ENCODE assay signal across 8 cellular contexts in genomic region chr7:44998153-44998871, GRCh38. TPM values are rescaled to one million over a fixed set of nuclear protein-coding genes. Genes with fewer than 3 reads are reported as not detected.
DNase-seq lines count a peak whose midpoint lies in the region; ATAC-seq and TF ChIP-seq lines count a peak whose summit lies in the region.

No MANE protein-coding gene starts in this region.

- ATAC-seq in HG02970 (IDR thresholded peaks at IDR 0.05; ENCODE audit: low FRiP score, unreplicated experiment), result no peak

- TF ChIP-seq POLR2A in adrenal gland (IDR thresholded peaks at IDR 0.05), result no peak

- no peaks in the 10 kb centered on the region for H3K9me2 ChIP-seq in neural cell (ENCODE audit: insufficient read depth, low read length)

- peaks cover 25% of the 10 kb centered on the region for H3K79me2 ChIP-seq in neural cell (replicated peaks; ENCODE audit: insufficient read depth, low read length)

- TF ChIP-seq EP300 in neural cell (conservative IDR thresholded peaks at IDR 0.05; ENCODE audit: poor library complexity, severe bottlenecking), result no peak

- 87 to 93% (median 91%) methylated on average over 4 of the region's 4 CpGs for WGBS in adrenal gland, 4 donors

- peak overlapping the region; percentile 94 to 98 (median 96) for H3K27ac Mint-ChIP-seq in CD4-positive, alpha-beta memory T cell
- H3K27ac Mint-ChIP-seq in IgD-negative memory B cell, result peak overlapping the region; percentile 35 to 85 (median 72)

- H3K4me3 Mint-ChIP-seq in CD4-positive, alpha-beta memory T cell, result peak overlapping the region; percentile 1 to 99 (median 96)
- H3K4me3 Mint-ChIP-seq in IgD-negative memory B cell, result peak overlapping the region; percentile 38 to 99 (median 93)

- no peak overlapping the region for H3K4me3 ChIP-seq in CD4-positive, alpha-beta memory T cell (ENCODE audit: low read length in 2 of 2)
- H3K4me3 ChIP-seq in adrenal gland, result peak overlapping the region in 2 of 4 donors; percentile 39 to 82
- H3K4me3 ChIP-seq in neural cell (ENCODE audit: low read length), result peak overlapping the region; percentile 89
- H3K4me3 ChIP-seq in brain microvascular endothelial cell (ENCODE audit: low read depth, low read length), result no peak overlapping the region

- H3K36me3 Mint-ChIP-seq in CD4-positive, alpha-beta memory T cell, result peaks cover 0 to 17% of the 10 kb centered on the region in 2 donors
- peaks cover 4% of the 10 kb centered on the region for H3K36me3 Mint-ChIP-seq in IgD-negative memory B cell

- peaks cover 8% of the 10 kb centered on the region for H3F3A ChIP-seq in neural cell (ENCODE audit: insufficient read depth, low read length, poor library complexity, severe bottlenecking)

- in situ Hi-C loops in brain microvascular endothelial cell (cut with HindIII; ENCODE audit: low pct_ligation_motif_present, low sequenced_read_pairs), result no loop called here

- CTCF ChIA-PET in CD4-positive, alpha-beta memory T cell (lab: Charles Lee; ENCODE audit: partially characterized antibody), result interaction anchor here (0.7 to 9.9 kb wide), 7 partner anchors 9 to 137 kb away, joined by 3 to 150 read pairs (median 5); partner anchors contain the start of gene MYO1G

- peak overlapping the region; percentile 74 for H3K27ac ChIP-seq in CD4-positive, alpha-beta memory T cell (ENCODE audit: low read depth, low read length)
- peak overlapping the region in 4 of 5 donors; percentile 82 to 100 (median 90) for H3K27ac ChIP-seq in adrenal gland
- no peak overlapping the region for H3K27ac ChIP-seq in neural cell (ENCODE audit: low read length)
- no peak overlapping the region for H3K27ac ChIP-seq in brain microvascular endothelial cell

- peaks cover 66% of the 10 kb centered on the region for H3K4me1 ChIP-seq in CD4-positive, alpha-beta memory T cell (ENCODE audit: insufficient read depth, low read length)
- peaks cover 15 to 22% of the 10 kb centered on the region in 2 donors for H3K4me1 ChIP-seq in adrenal gland (replicated peaks in 1 of 2)

- TF ChIP-seq RAD21 in neural cell (conservative IDR thresholded peaks at IDR 0.05), result no peak

- DNase-seq in CD4-positive, alpha-beta memory T cell, result no peak
- DNase-seq in adrenal gland, result no peak
- no peak for DNase-seq in DMS153 (lab: John Stamatoyannopoulos, UW)
- no peak for DNase-seq in brain microvascular endothelial cell
- no peak for DNase-seq in NCI-H1105 treated with DMSO at 0.1 percent for 48 hours (lab: John Stamatoyannopoulos, UW)

- H3K27me3 ChIP-seq in CD4-positive, alpha-beta memory T cell (ENCODE audit: insufficient read depth, low read length), result no peaks in the 10 kb centered on the region
- no peaks in the 10 kb centered on the region for H3K27me3 ChIP-seq in adrenal gland
- no peaks in the 10 kb centered on the region for H3K27me3 ChIP-seq in neural cell (ENCODE audit: insufficient read depth, low read depth, low read length)
- H3K27me3 ChIP-seq in brain microvascular endothelial cell (replicated peaks), result no peaks in the 10 kb centered on the region

- no peak overlapping the region for H3K4me2 ChIP-seq in neural cell (ENCODE audit: low read length)

- POLR2A ChIA-PET in CD4-positive, alpha-beta memory T cell (lab: Charles Lee; ENCODE audit: partially characterized antibody), result interaction anchor here (1.1 to 20.2 kb wide), 7 partner anchors 12 to 114 kb away, joined by 3 to 479 read pairs (median 5); partner anchors contain the start of gene MYO1G

- intact Hi-C loops in CD4-positive, alpha-beta memory T cell (cut with micrococcal nuclease), result no loop called here
- intact Hi-C loops in adrenal gland (cut with DNase I), result no loop called here

- H3K9me3 ChIP-seq in CD4-positive, alpha-beta memory T cell (ENCODE audit: control insufficient read depth in 1 of 2, low read length in 2 of 2), result no peaks in the 10 kb centered on the region
- no peaks in the 10 kb centered on the region for H3K9me3 ChIP-seq in adrenal gland (replicated peaks in 1 of 3)
- H3K9me3 ChIP-seq in neural cell (ENCODE audit: low read length), result no peaks in the 10 kb centered on the region

- H3K27me3 Mint-ChIP-seq in CD4-positive, alpha-beta memory T cell, result no peaks in the 10 kb centered on the region
- no peaks in the 10 kb centered on the region for H3K27me3 Mint-ChIP-seq in IgD-negative memory B cell

- TF ChIP-seq CTCF in adrenal gland (IDR thresholded peaks at IDR 0.05) (no peak), neural cell (IDR thresholded peaks at IDR 0.05; ENCODE audit: poor library complexity, severe bottlenecking) (no peak), brain microvascular endothelial cell (IDR thresholded peaks at IDR 0.05; ENCODE audit: low read depth, low read length, missing control alignments) (no peak)

- H3K36me3 ChIP-seq in CD4-positive, alpha-beta memory T cell (ENCODE audit: insufficient read depth, low read length), result no peaks in the 10 kb centered on the region
- no peaks in the 10 kb centered on the region for H3K36me3 ChIP-seq in adrenal gland (replicated peaks in 1 of 2)
- H3K36me3 ChIP-seq in neural cell (ENCODE audit: insufficient read depth, low read length), result no peaks in the 10 kb centered on the region
- no peaks in the 10 kb centered on the region for H3K36me3 ChIP-seq in brain microvascular endothelial cell (replicated peaks)

- no peak overlapping the region for H2AFZ ChIP-seq in neural cell (ENCODE audit: low read depth, low read length)

- H3K9me3 Mint-ChIP-seq in CD4-positive, alpha-beta memory T cell, result peaks cover 0 to 5% (median 0%) of the 10 kb centered on the region in 8 donors
- no peaks in the 10 kb centered on the region for H3K9me3 Mint-ChIP-seq in IgD-negative memory B cell

- no peaks in the 10 kb centered on the region for H4K20me1 ChIP-seq in neural cell (ENCODE audit: insufficient read depth)

- H3K4me1 Mint-ChIP-seq in CD4-positive, alpha-beta memory T cell, result peaks cover 40 to 64% (median 50%) of the 10 kb centered on the region in 4 donors
- H3K4me1 Mint-ChIP-seq in IgD-negative memory B cell, result peaks cover 37 to 46% (median 42%) of the 10 kb centered on the region in 3 donors

- H3K9ac ChIP-seq in neural cell (ENCODE audit: low read length), result no peak overlapping the region

TF ChIP-seq in neural cell, 6 proteins besides CTCF, POLR2A, EP300 and RAD21:
- no peak for TF ChIP-seq TAF1 (IDR thresholded peaks at IDR 0.05; ENCODE audit: low read depth)
- no peak for TF ChIP-seq SMC3 (conservative IDR thresholded peaks at IDR 0.05; ENCODE audit: poor library complexity)
- no peak for TF ChIP-seq POLR2AphosphoS5 (IDR thresholded peaks at IDR 0.05)
- no peak for TF ChIP-seq REST (IDR thresholded peaks at IDR 0.05; ENCODE audit: borderline replicate concordance)
- TF ChIP-seq EZH2 (IDR thresholded peaks at IDR 0.05; ENCODE audit: borderline replicate concordance, insufficient read depth, low read length, poor library complexity, severe bottlenecking), result no peak
TF ChIP-seq in neural cell: peak in this region for 0.

RNA-seq across cellular contexts. Expression of gene CCM2, which starts 1.7 kb away (rescaled TPM):
- 100 to 1,000 TPM; 192 to 200 TPM for total RNA-seq in CD4-positive, alpha-beta memory T cell
- polyA plus RNA-seq in CD4-positive, alpha-beta memory T cell, result 10 to 100 TPM; 82.1 to 91.9 TPM
- polyA plus RNA-seq in IgD-negative memory B cell, result 81.8 TPM
- total RNA-seq in adrenal gland, result 10 to 100 TPM; 36.1 to 84.5 (median 50.7) TPM
- 10 to 100 TPM; 42.2 to 81.6 (median 72.1) TPM for polyA plus RNA-seq in adrenal gland
- polyA plus RNA-seq in neural cell, result 25.8 and 37.5 TPM in 2 replicates
- 17.3 and 18.6 TPM in 2 replicates for polyA minus RNA-seq in neural cell

RNA-seq across cellular contexts. Expression of gene MYO1G, which starts 19.5 kb away (rescaled TPM):
- total RNA-seq in CD4-positive, alpha-beta memory T cell, result 10 to 100 TPM; 92.9 to 94.2 TPM
- polyA plus RNA-seq in CD4-positive, alpha-beta memory T cell, result 100 to 1,000 TPM; 143 to 168 TPM
- polyA plus RNA-seq in IgD-negative memory B cell, result 167 TPM
- total RNA-seq in adrenal gland, result 1 to 10 TPM in 7 of 8 donors, under 1 TPM in 1; 0.06 to 8.1 (median 4.2) TPM
- polyA plus RNA-seq in adrenal gland, result 10 to 100 TPM in 1 of 3 donors, 1 to 10 TPM in 2; 1.0 to 12.8 (median 4.0) TPM
- 0.38 TPM in 1 of 2 replicates, not detected in the other for polyA plus RNA-seq in neural cell
- 0.24 and 0.35 TPM in 2 replicates for polyA minus RNA-seq in neural cell

Comparison
In these comparisons a context has a peak if more than half of its experiments do, and no peak if none do; other contexts are left out.
1. H3K27ac ChIP-seq: peak in CD4-positive, alpha-beta memory T cell (single experiment) and adrenal gland (4 of 5); none in neural cell (single experiment) and brain microvascular endothelial cell (single experiment).
2. RNA of gene MYO1G, which starts 19.5 kb away (polyA plus RNA-seq): 143 to 168 TPM in CD4-positive, alpha-beta memory T cell and 167 TPM in IgD-negative memory B cell (single experiment); 1.0 to 12.8 TPM in adrenal gland and 0.38 TPM in neural cell; every median in the first group is over 10 times any median in the second.